8 cellular contexts compared by ENCODE assay signal in genomic region chr1:77948841-77949424, GRCh38. TPM values are rescaled to one million over a fixed set of nuclear protein-coding genes. Genes with fewer than 3 reads are reported as not detected.
DNase-seq lines count a peak whose midpoint lies in the region; ATAC-seq and TF ChIP-seq lines count a peak whose summit lies in the region.

No MANE protein-coding gene starts in this region.

- H3K36me3 Mint-ChIP-seq in brain: peaks cover 74% of the 10 kb centered on the region
- H3K36me3 Mint-ChIP-seq in naive B cell: peaks cover 0 to 28% of the 10 kb centered on the region in 2 donors

- H3K27me3 Mint-ChIP-seq in brain (no peaks in the 10 kb centered on the region), naive B cell (no peaks in the 10 kb centered on the region)

- H3K4me1 Mint-ChIP-seq in brain (peaks cover 29% of the 10 kb centered on the region), naive B cell (peaks cover 10 to 41% (median 30%) of the 10 kb centered on the region in 3 donors)

- H3K9me3 Mint-ChIP-seq in brain: no peaks in the 10 kb centered on the region
- H3K9me3 Mint-ChIP-seq in naive B cell: no peaks in the 10 kb centered on the region

- H3K4me3 Mint-ChIP-seq in brain (no peak overlapping the region), naive B cell (peak overlapping the region in 4 of 8 donors; percentile 22 to 60 (median 42))

- ATAC-seq in naive B cell (ENCODE audit: low read depth in 2 of 2) (peak; percentile 43 to 55), GM18519 (IDR thresholded peaks at IDR 0.05; ENCODE audit: low FRiP score, unreplicated experiment) (no peak)

- peak in 1 of 2 experiments; percentile 22 for TF ChIP-seq CTCF in brain (conservative IDR thresholded peaks at IDR 0.05)

- peak overlapping the region in 4 of 5 experiments; percentile 2 to 60 (median 50) for H3K27ac Mint-ChIP-seq in brain
- H3K27ac Mint-ChIP-seq in naive B cell: peak overlapping the region in 4 of 6 donors; percentile 16 to 33 (median 23)

- DNase-seq in DMS53 (lab: John Stamatoyannopoulos, UW): peak; percentile 41
- DNase-seq in DMS53 treated with DMSO at 0.1 percent for 48 hours (lab: John Stamatoyannopoulos, UW; ENCODE audit: unreplicated experiment): no peak
- peak; percentile 52 for DNase-seq in HT1080 (ENCODE audit: low read depth)
- no peak for DNase-seq in naive B cell
- no peak for DNase-seq in stimulated activated CD4-positive, alpha-beta T cell treated with anti-CD3 and anti-CD28 coated beads, Interleukin-15, amount 100 ng/mL, for 24 hours
- no peak for DNase-seq in SIG-M5 (lab: John Stamatoyannopoulos, UW)

RNA-seq across cellular contexts. Expression of gene FUBP1, which starts 29.9 kb away (rescaled TPM):
- 77.1 and 94.1 TPM in 2 replicates for total RNA-seq in HT1080 (2014; rRNA removed; shearing (Covaris generic))
- polyA plus RNA-seq in HT1080 (2015; cell fraction: cytosol; rRNA removed): 101 and 112 TPM in 2 replicates
- 425 and 460 TPM in 2 replicates for polyA plus RNA-seq in HT1080 (2015; cell fraction: nucleus; rRNA removed)
- polyA plus RNA-seq in brain (ENCODE audit: insufficient read depth, low read depth, low replicate concordance): 58.2 TPM
- polyA plus RNA-seq in naive B cell (ENCODE audit: low read depth in 6 of 6): 10 to 100 TPM; 19.8 to 58.4 (median 45.8) TPM

RNA-seq across cellular contexts. Expression of gene DNAJB4, which starts 55.8 kb away (rescaled TPM):
- 9.4 and 11.2 TPM in 2 replicates for total RNA-seq in HT1080 (2014; rRNA removed; shearing (Covaris generic))
- polyA plus RNA-seq in HT1080 (2015; cell fraction: cytosol; rRNA removed): 13.4 and 15.4 TPM in 2 replicates
- 22.2 and 24.7 TPM in 2 replicates for polyA plus RNA-seq in HT1080 (2015; cell fraction: nucleus; rRNA removed)
- polyA plus RNA-seq in brain (ENCODE audit: insufficient read depth, low read depth, low replicate concordance): 8.7 TPM
- polyA plus RNA-seq in naive B cell (ENCODE audit: low read depth in 6 of 6): 1 to 10 TPM; 5.0 to 9.8 (median 6.5) TPM

Comparison
In these comparisons a context has a peak if more than half of its experiments do, and no peak if none do; other contexts are left out.
1. DNase-seq: peak in DMS53 (single experiment) and HT1080 (single experiment); none in DMS53 treated with DMSO at 0.1 percent for 48 hours (single experiment), naive B cell (single experiment), stimulated activated CD4-positive, alpha-beta T cell treated with anti-CD3 and anti-CD28 coated beads, Interleukin-15, amount 100 ng/mL, for 24 hours (single experiment) and SIG-M5 (single experiment).